Comparison of ENCODE assay signal across 18 cellular contexts in the genomic region with DNA sequence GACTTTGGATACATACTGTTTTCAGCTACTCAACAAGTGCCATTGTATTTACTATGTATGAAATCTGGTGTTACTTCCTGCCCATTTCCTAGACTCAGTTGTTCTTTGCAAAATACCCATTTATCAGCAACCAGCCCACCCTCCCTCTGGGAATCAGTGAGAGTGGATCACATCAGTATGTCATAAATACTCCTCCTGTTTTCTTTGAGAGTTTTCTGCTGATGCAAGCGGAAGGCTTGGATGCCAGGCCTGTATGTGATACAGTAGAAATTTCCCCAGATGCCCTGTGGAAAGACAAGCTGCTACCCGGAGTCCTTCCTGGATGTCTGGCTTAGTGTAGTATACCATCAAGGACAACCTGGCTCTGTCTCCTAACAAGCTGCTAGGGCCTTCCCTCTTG. TPM values are rescaled to one million over a fixed set of nuclear protein-coding genes. Genes with fewer than 3 reads are reported as not detected.
A peak's percentile ranks its signal among the peaks of the same experiment; 100 is the strongest.
DNase-seq lines count a peak whose midpoint lies in the region; ATAC-seq and TF ChIP-seq lines count a peak whose summit lies in the region.
"Had no signal": no experiment of that assay in that cellular context is flagged by ENCODE, and none has a peak within 500 bp of the region (broad histone marks: within the 10 kb centered on the region; RNA-seq: fewer than 3 reads in every experiment).

No MANE protein-coding gene starts in this region.

- peaks cover 11% of the 10 kb centered on the region for H3K9me3 Mint-ChIP-seq in activated CD4-positive, alpha-beta T cell treated with anti-CD3 and anti-CD28 coated beads for 36 hours (ENCODE audit: low read depth)
- H3K9me3 Mint-ChIP-seq in activated naive CD8-positive, alpha-beta T cell (ENCODE audit: low read depth) = peaks cover 10% of the 10 kb centered on the region
- H3K9me3 Mint-ChIP-seq: brain had no signal

- H3K4me2 ChIP-seq in OCI-LY1 (ENCODE audit: low read length) (peak overlapping the region; percentile 86), osteoblast (ENCODE audit: insufficient read depth, low read length) (no peak overlapping the region)

- H3K27ac ChIP-seq in OCI-LY1 (ENCODE audit: low read depth, low read length, poor library complexity, severe bottlenecking) (peak overlapping the region; percentile 99), osteoblast (ENCODE audit: low read depth, low read length) (no peak overlapping the region)

- no peaks in the 10 kb centered on the region for H4K20me1 ChIP-seq in OCI-LY1 (ENCODE audit: insufficient read depth, low read length)
- H4K20me1 ChIP-seq in osteoblast (ENCODE audit: insufficient read depth, low read length) = no peaks in the 10 kb centered on the region

- H3F3A ChIP-seq in OCI-LY1 (ENCODE audit: insufficient read depth, low read length) = peaks cover 15% of the 10 kb centered on the region; the same call in 1 of the 2 replicates

- no peak for DNase-seq in activated CD4-positive, alpha-beta T cell treated with anti-CD3 and anti-CD28 coated beads for 36 hours
- DNase-seq in activated CD4-positive, alpha-beta T cell treated with anti-CD3 and anti-CD28 coated beads for 4 hours = no peak
- no peak for DNase-seq in osteoblast (ENCODE audit: insufficient read length, low spot score, missing footprints)
- no peak for DNase-seq in epidermal melanocyte (ENCODE audit: insufficient read length, low spot score)
- no peak for DNase-seq in HuH-7 (ENCODE audit: low spot score)
- DNase-seq in AG20443 (ENCODE audit: low spot score) = no peak
- DNase-seq: activated CD4-positive, CD25-positive, alpha-beta regulatory T cell treated with anti-CD3 and anti-CD28 coated beads, Interleukin-2, amount 50 U/mL, for 72 hours; GOT3; heart left ventricle; mesendoderm; NCI-H2081 treated with DMSO at 0.1 percent for 48 hours; NCI-H526 treated with DMSO at 0.1 percent for 48 hours; stimulated activated CD4-positive, alpha-beta T cell treated with anti-CD3 and anti-CD28 coated beads, Interleukin-4, amount 100 ng/mL, for 24 hours; upper lobe of left lung had no signal

- H3K4me1 Mint-ChIP-seq in activated CD4-positive, alpha-beta T cell treated with anti-CD3 and anti-CD28 coated beads for 36 hours = peaks cover 65% of the 10 kb centered on the region
- peaks cover 66% of the 10 kb centered on the region for H3K4me1 Mint-ChIP-seq in activated naive CD8-positive, alpha-beta T cell (ENCODE audit: low read depth)
- H3K4me1 Mint-ChIP-seq: brain had no signal

- TF ChIP-seq CTCF in OCI-LY1 (IDR thresholded peaks at IDR 0.05; ENCODE audit: low read length) (no peak), osteoblast (IDR thresholded peaks at IDR 0.05; ENCODE audit: extremely low read depth, low read depth, low read length) (no peak)

- H2AFZ ChIP-seq in OCI-LY1 (ENCODE audit: low read length) (no peak overlapping the region), osteoblast (ENCODE audit: low read length) (peak overlapping the region; percentile 47)

- H3K4me3 ChIP-seq in OCI-LY1 (ENCODE audit: low read depth, low read length, poor library complexity, severe bottlenecking) (peak overlapping the region; percentile 68), osteoblast (ENCODE audit: insufficient read depth, low read length) (no peak overlapping the region)
- H3K4me3 ChIP-seq: heart left ventricle, upper lobe of left lung had no signal

- peak overlapping the region; percentile 92 for H3K27ac Mint-ChIP-seq in activated CD4-positive, alpha-beta T cell treated with anti-CD3 and anti-CD28 coated beads for 36 hours
- peak overlapping the region; percentile 93 for H3K27ac Mint-ChIP-seq in activated naive CD8-positive, alpha-beta T cell
- H3K27ac Mint-ChIP-seq: brain had no signal

- H3K4me3 Mint-ChIP-seq in activated CD4-positive, alpha-beta T cell treated with anti-CD3 and anti-CD28 coated beads for 36 hours = peak overlapping the region; percentile 47
- H3K4me3 Mint-ChIP-seq in activated naive CD8-positive, alpha-beta T cell = peak overlapping the region; percentile 75
- H3K4me3 Mint-ChIP-seq: brain had no signal

- no peaks in the 10 kb centered on the region for H3K9me2 ChIP-seq in OCI-LY1 (ENCODE audit: low read depth, low read length)

- peaks cover 59% of the 10 kb centered on the region for H3K36me3 Mint-ChIP-seq in activated CD4-positive, alpha-beta T cell treated with anti-CD3 and anti-CD28 coated beads for 36 hours (ENCODE audit: low read depth)
- H3K36me3 Mint-ChIP-seq in activated naive CD8-positive, alpha-beta T cell = peaks cover 7% of the 10 kb centered on the region
- H3K36me3 Mint-ChIP-seq: brain had no signal

- H3K27me3 ChIP-seq in OCI-LY1 (ENCODE audit: insufficient read depth, low read length) = no peaks in the 10 kb centered on the region
- H3K27me3 ChIP-seq in osteoblast (ENCODE audit: insufficient read depth, low read length) = no peaks in the 10 kb centered on the region
- H3K27me3 ChIP-seq: heart left ventricle, upper lobe of left lung had no signal

- H3K79me2 ChIP-seq in OCI-LY1 (ENCODE audit: insufficient read depth, low read length) (peaks cover 68% of the 10 kb centered on the region), osteoblast (ENCODE audit: insufficient read depth, low read length) (no peaks in the 10 kb centered on the region)

- peak; percentile 1 for ATAC-seq in activated CD4-positive, alpha-beta T cell treated with anti-CD3 and anti-CD28 coated beads for 36 hours
- ATAC-seq: heart left ventricle had no signal

- intact Hi-C loops in activated CD4-positive, alpha-beta T cell treated with anti-CD3 and anti-CD28 coated beads for 36 hours (cut with DNase I, micrococcal nuclease) = loop anchor here in 1 of 2 experiments (5.0 kb wide), 1 partner anchor 34 kb away; no protein-coding TSS in a partner anchor

- POLR2A ChIA-PET in activated CD4-positive, alpha-beta T cell treated with anti-CD3 and anti-CD28 coated beads for 36 hours (lab: Charles Lee) = interaction anchor here (1.2 kb wide), 1 partner anchor 14 kb away, joined by 3 read pairs; no protein-coding TSS in a partner anchor

- H3K36me3 ChIP-seq in OCI-LY1 (ENCODE audit: insufficient read depth, low read length) (peaks cover 28% of the 10 kb centered on the region), osteoblast (ENCODE audit: insufficient read depth, low read length) (no peaks in the 10 kb centered on the region)
- H3K36me3 ChIP-seq: heart left ventricle, upper lobe of left lung had no signal

- CTCF ChIA-PET in activated CD4-positive, alpha-beta T cell treated with anti-CD3 and anti-CD28 coated beads for 36 hours (lab: Charles Lee) = interaction anchor here (0.9 to 8.7 kb wide), 8 partner anchors 12 to 85 kb away, joined by 3 to 110 read pairs (median 5); no protein-coding TSS in a partner anchor

- H3K27me3 Mint-ChIP-seq in activated CD4-positive, alpha-beta T cell treated with anti-CD3 and anti-CD28 coated beads for 36 hours = no peaks in the 10 kb centered on the region
- H3K27me3 Mint-ChIP-seq in activated naive CD8-positive, alpha-beta T cell = no peaks in the 10 kb centered on the region

- H3K9me3 ChIP-seq in OCI-LY1 (ENCODE audit: low read length) = no peaks in the 10 kb centered on the region
- H3K9me3 ChIP-seq in osteoblast (ENCODE audit: low read depth, low read length) = no peaks in the 10 kb centered on the region
- H3K9me3 ChIP-seq: heart left ventricle, upper lobe of left lung had no signal

- peaks cover 79% of the 10 kb centered on the region for H3K4me1 ChIP-seq in OCI-LY1 (ENCODE audit: insufficient read depth, low read length, severe bottlenecking)
- H3K4me1 ChIP-seq in osteoblast (ENCODE audit: insufficient read depth, low read length) = no peaks in the 10 kb centered on the region
- H3K4me1 ChIP-seq: upper lobe of left lung had no signal

- H3K9ac ChIP-seq in OCI-LY1 (ENCODE audit: low read length) = peak overlapping the region; percentile 84; the same call in 1 of the 2 replicates

RNA-seq across cellular contexts. Expression of a gene that starts 2.4 kb away (rescaled TPM):
- 100 to 1,000 TPM; 458 to 564 TPM for total RNA-seq in activated CD4-positive, alpha-beta T cell treated with anti-CD3 and anti-CD28 coated beads for 36 hours
- under 0.01 and 1.1 TPM in 2 replicates for total RNA-seq in osteoblast
- total RNA-seq: dermis microvascular lymphatic vessel endothelial cell had no signal

Comparison
In these comparisons a context has a peak if more than half of its experiments do, and no peak if none do; other contexts are left out.
1. RNA of a gene that starts 2.4 kb away (total RNA-seq): 458 to 564 TPM in activated CD4-positive, alpha-beta T cell treated with anti-CD3 and anti-CD28 coated beads for 36 hours; under 0.01 to 1.1 TPM in osteoblast; every median in the first group is over 100 times any median in the second.